Comparison of ENCODE assay signal across 1 cellular context in genomic region chr11:73306069-73306468, GRCh38.
TF ChIP-seq lines count a peak whose summit lies in the region.

No MANE protein-coding gene starts in this region.

TF ChIP-seq in WTC11, 78 proteins besides CTCF, POLR2A, EP300 and RAD21 (continued from another document):
- TF ChIP-seq IRF1 (CRISPR knock-in tag; IDR thresholded peaks at IDR 0.05): no peak
- TF ChIP-seq E2F4 (CRISPR knock-in tag; IDR thresholded peaks at IDR 0.05; ENCODE audit: borderline replicate concordance, low read depth): no peak
- no peak for TF ChIP-seq CREB1 (CRISPR knock-in tag; IDR thresholded peaks at IDR 0.05)
- TF ChIP-seq JAZF1 (CRISPR knock-in tag; IDR thresholded peaks at IDR 0.05): no peak
- TF ChIP-seq JUN (CRISPR knock-in tag; IDR thresholded peaks at IDR 0.05): no peak
- no peak for TF ChIP-seq PRRX2 (CRISPR knock-in tag; IDR thresholded peaks at IDR 0.05)
- TF ChIP-seq MAX (CRISPR knock-in tag; IDR thresholded peaks at IDR 0.05): no peak
- TF ChIP-seq ZNF423 (CRISPR knock-in tag; IDR thresholded peaks at IDR 0.05): no peak
- TF ChIP-seq ZNF263 (CRISPR knock-in tag; IDR thresholded peaks at IDR 0.05; ENCODE audit: low read depth): no peak
- TF ChIP-seq SMAD3 (CRISPR knock-in tag; IDR thresholded peaks at IDR 0.05; ENCODE audit: borderline replicate concordance): no peak
- no peak for TF ChIP-seq STAT6 (CRISPR knock-in tag; conservative IDR thresholded peaks at IDR 0.05; ENCODE audit: low read depth)
